ENCODE assay signal across 18 cellular contexts in the genomic region with DNA sequence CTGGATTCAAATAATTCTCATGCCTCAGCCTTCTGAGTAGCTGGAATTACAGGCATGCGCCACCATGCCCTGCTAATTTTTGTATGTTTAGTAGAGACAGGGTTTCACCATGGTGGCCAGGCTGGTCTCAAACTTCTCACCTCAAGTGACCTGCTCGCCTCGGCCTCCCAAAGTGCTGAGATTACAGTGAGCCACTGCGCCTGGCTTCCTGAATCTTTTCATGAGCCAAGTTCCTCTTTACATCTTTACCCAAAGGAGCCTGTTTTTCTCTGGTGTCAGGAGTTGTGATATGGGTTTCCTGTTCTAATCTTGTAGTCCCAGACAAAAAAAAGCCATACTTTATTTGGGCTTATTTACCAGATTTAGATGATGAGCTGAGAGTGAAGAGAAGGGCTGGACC.
DNase-seq lines count a peak whose midpoint lies in the region; ATAC-seq and TF ChIP-seq lines count a peak whose summit lies in the region.
"Had no signal": no experiment of that assay in that cellular context is flagged by ENCODE, and none has a peak within 500 bp of the region (broad histone marks: within the 10 kb centered on the region; RNA-seq: fewer than 3 reads in every experiment).

No MANE protein-coding gene starts in this region.

- H3K4me3 ChIP-seq in HL-60 (replicated peaks; ENCODE audit: insufficient read depth, low read length), result no peak overlapping the region
- H3K4me3 ChIP-seq: breast epithelium had no signal

- DNase-seq in HL-60 (ENCODE audit: low read depth in 1 of 2, low spot score in 1 of 2) (peak in 1 of 2 experiments; percentile 72), NOMO-1 treated with dmso at 0.1 percent for 144 hours (lab: John Stamatoyannopoulos, UW; ENCODE audit: unreplicated experiment) (peak; percentile 15), globus pallidus (ENCODE audit: low spot score) (peak; percentile 43), NCI-H1930 (lab: John Stamatoyannopoulos, UW) (no peak), COR-L47 (lab: John Stamatoyannopoulos, UW) (no peak), NCI-H2196 (lab: John Stamatoyannopoulos, UW; ENCODE audit: unreplicated experiment) (no peak)
- DNase-seq in stimulated activated effector memory CD8-positive, alpha-beta T cell treated with anti-CD3 and anti-CD28 coated beads, Interleukin-12 subunit alpha, Interleukin-12 subunit beta, amount 100 ng/mL, for 72 hours (ENCODE audit: low spot score in 2 of 2), result no peak
- DNase-seq: activated CD4-positive, CD25-positive, alpha-beta regulatory T cell treated with anti-CD3 and anti-CD28 coated beads, Interleukin-2, amount 50 U/mL, for 72 hours; activated CD8-positive, alpha-beta memory T cell treated with anti-CD3 and anti-CD28 coated beads, Interleukin-2, amount 50 U/mL, for 48 hours; CD8-positive, alpha-beta T cell; foreskin fibroblast; HCEC 1CT; NCI-H146; PC-3; stimulated activated naive CD8-positive, alpha-beta T cell treated with anti-CD3 and anti-CD28 coated beads, Interleukin-15, Interleukin-2, amounts not matched to agents 100 U/mL and 50 U/mL, for 24 hours; T-cell had no signal

- TF ChIP-seq CTCF in HL-60 (IDR thresholded peaks at IDR 0.05; ENCODE audit: insufficient read depth, low read length), result no peak

- no peaks in the 10 kb centered on the region for H3K27me3 ChIP-seq in HL-60 (ENCODE audit: insufficient read depth, poor library complexity, severe bottlenecking)
- H3K27me3 ChIP-seq: breast epithelium had no signal

- H3K36me3 Mint-ChIP-seq in stimulated activated effector memory CD8-positive, alpha-beta T cell treated with anti-CD3 and anti-CD28 coated beads, Interleukin-12 subunit alpha, Interleukin-12 subunit beta, amount 100 ng/mL, for 72 hours, result no peaks in the 10 kb centered on the region
- H3K36me3 Mint-ChIP-seq: CD8-positive, alpha-beta T cell had no signal

- peak overlapping the region; percentile 34 for H3K27ac ChIP-seq in HL-60 (replicated peaks)
- H3K27ac ChIP-seq: breast epithelium had no signal

- H3K27ac Mint-ChIP-seq in stimulated activated effector memory CD8-positive, alpha-beta T cell treated with anti-CD3 and anti-CD28 coated beads, Interleukin-12 subunit alpha, Interleukin-12 subunit beta, amount 100 ng/mL, for 72 hours, result peak overlapping the region; percentile 60
- H3K27ac Mint-ChIP-seq: activated naive CD8-positive, alpha-beta T cell; CD8-positive, alpha-beta T cell; T-cell had no signal

- H3K9me3 Mint-ChIP-seq in stimulated activated effector memory CD8-positive, alpha-beta T cell treated with anti-CD3 and anti-CD28 coated beads, Interleukin-12 subunit alpha, Interleukin-12 subunit beta, amount 100 ng/mL, for 72 hours, result no peaks in the 10 kb centered on the region
- H3K9me3 Mint-ChIP-seq: CD8-positive, alpha-beta T cell; T-cell had no signal

- no peak overlapping the region for H3K4me3 Mint-ChIP-seq in stimulated activated effector memory CD8-positive, alpha-beta T cell treated with anti-CD3 and anti-CD28 coated beads, Interleukin-12 subunit alpha, Interleukin-12 subunit beta, amount 100 ng/mL, for 72 hours
- H3K4me3 Mint-ChIP-seq: activated naive CD8-positive, alpha-beta T cell; CD8-positive, alpha-beta T cell; T-cell had no signal

- no peak for ATAC-seq in stimulated activated effector memory CD8-positive, alpha-beta T cell treated with anti-CD3 and anti-CD28 coated beads, Interleukin-12 subunit alpha, Interleukin-12 subunit beta, amount 100 ng/mL, for 72 hours
- ATAC-seq: CD8-positive, alpha-beta T cell; PC-3; stimulated activated naive CD8-positive, alpha-beta T cell treated with anti-CD3 and anti-CD28 coated beads, Interleukin-15, Interleukin-2, amounts not matched to agents 100 U/mL and 50 U/mL, for 24 hours; T-cell had no signal

- peaks cover 23% of the 10 kb centered on the region for H3K4me1 Mint-ChIP-seq in stimulated activated effector memory CD8-positive, alpha-beta T cell treated with anti-CD3 and anti-CD28 coated beads, Interleukin-12 subunit alpha, Interleukin-12 subunit beta, amount 100 ng/mL, for 72 hours

Comparison
In these comparisons a context has a peak if more than half of its experiments do, and no peak if none do; other contexts are left out.
1. DNase-seq: peak in NOMO-1 treated with dmso at 0.1 percent for 144 hours (single experiment) and globus pallidus (single experiment); none in stimulated activated effector memory CD8-positive, alpha-beta T cell treated with anti-CD3 and anti-CD28 coated beads, Interleukin-12 subunit alpha, Interleukin-12 subunit beta, amount 100 ng/mL, for 72 hours (0 of 2), NCI-H1930 (0 of 2), COR-L47 (single experiment) and NCI-H2196 (single experiment).